Comparison of ENCODE assay signal across 14 cellular contexts in genomic region chr3:134883697-134884385, GRCh38.
DNase-seq lines count a peak whose midpoint lies in the region; ATAC-seq and TF ChIP-seq lines count a peak whose summit lies in the region.
"Had no signal": no experiment of that assay in that cellular context is flagged by ENCODE, and none has a peak within 500 bp of the region (broad histone marks: within the 10 kb centered on the region; RNA-seq: fewer than 3 reads in every experiment).

No MANE protein-coding gene starts in this region.

- DNase-seq in Daoy (ENCODE audit: low read depth) (peak; percentile 62), RWPE2 (ENCODE audit: low spot score) (no peak), stromal cell of bone marrow (ENCODE audit: low read depth) (peak; percentile 43), NCI-H2227 treated with DMSO at 0.1 percent for 48 hours (lab: John Stamatoyannopoulos, UW) (no peak)
- no peak for DNase-seq in activated CD4-positive, alpha-beta T cell treated with anti-CD3 and anti-CD28 coated beads, Interleukin-2, amount 50 U/mL, for 4 hours
- DNase-seq: EL; NCI-H1436 treated with DMSO at 0.1 percent for 48 hours; NCI-H2081 treated with DMSO at 0.1 percent for 48 hours; NCI-H69; NK-92 treated with Interleukin-12 subunit alpha and Interleukin-12 subunit beta, amount 100 ng/mL, for 24 hours had no signal

- ATAC-seq in RWPE2 (ENCODE audit: low read depth) (0 out of 3 replicates have a peak, but pooled peaks have one; percentile 19), gastroesophageal sphincter (peak; percentile 62), GM18520 (IDR thresholded peaks at IDR 0.05; ENCODE audit: unreplicated experiment) (no peak)
- ATAC-seq: HCT116 had no signal

- H3K36me3 ChIP-seq in RWPE2 (ENCODE audit: low read depth) (no peaks in the 10 kb centered on the region), gastroesophageal sphincter (no peaks in the 10 kb centered on the region)
- H3K36me3 ChIP-seq: BLaER1 treated with 17β-estradiol and CSF1 and Interleukin-3, amounts not matched to agents 10 nM and 100 nM had no signal

- no peaks in the 10 kb centered on the region for H3K9me3 ChIP-seq in RWPE2 (ENCODE audit: severe bottlenecking)
- H3K9me3 ChIP-seq in gastroesophageal sphincter = no peaks in the 10 kb centered on the region
- H3K9me3 ChIP-seq: BLaER1 treated with 17β-estradiol and CSF1 and Interleukin-3, amounts not matched to agents 10 nM and 100 nM had no signal

- H3K4me1 ChIP-seq in RWPE2 (ENCODE audit: insufficient read depth, poor library complexity, severe bottlenecking) (no peaks in the 10 kb centered on the region), gastroesophageal sphincter (no peaks in the 10 kb centered on the region)

- TF ChIP-seq CTCF in RWPE2 (IDR thresholded peaks at IDR 0.05; ENCODE audit: poor library complexity, severe bottlenecking) = no peak
- TF ChIP-seq CTCF in gastroesophageal sphincter (IDR thresholded peaks at IDR 0.05) = no peak

- no peak overlapping the region for H3K27ac ChIP-seq in RWPE2 (ENCODE audit: poor library complexity, severe bottlenecking)
- H3K27ac ChIP-seq in gastroesophageal sphincter = no peak overlapping the region
- H3K27ac ChIP-seq: BLaER1 treated with 17β-estradiol and CSF1 and Interleukin-3, amounts not matched to agents 10 nM and 100 nM had no signal

- no peaks in the 10 kb centered on the region for H3K27me3 ChIP-seq in RWPE2 (ENCODE audit: insufficient read depth, poor library complexity, severe bottlenecking)
- H3K27me3 ChIP-seq in gastroesophageal sphincter = no peaks in the 10 kb centered on the region
- H3K27me3 ChIP-seq: BLaER1 treated with 17β-estradiol and CSF1 and Interleukin-3, amounts not matched to agents 10 nM and 100 nM had no signal

- H3K4me3 ChIP-seq in RWPE2 (ENCODE audit: severe bottlenecking) (no peak overlapping the region), gastroesophageal sphincter (no peak overlapping the region)
- H3K4me3 ChIP-seq: BLaER1 treated with 17β-estradiol and CSF1 and Interleukin-3, amounts not matched to agents 10 nM and 100 nM had no signal

- TF ChIP-seq EP300 in gastroesophageal sphincter (IDR thresholded peaks at IDR 0.05) = no peak

- 43 to 68% methylated on average over 1 to 3 of the region's 5 CpGs for WGBS in gastroesophageal sphincter (ENCODE audit: low coverage in 1 of 2), 2 donors

- no peak for TF ChIP-seq POLR2A in gastroesophageal sphincter (IDR thresholded peaks at IDR 0.05)

Comparison
In these comparisons a context has a peak if more than half of its experiments do, and no peak if none do; other contexts are left out.
1. DNase-seq: peak in Daoy (single experiment) and stromal cell of bone marrow (single experiment); none in RWPE2 (single experiment), activated CD4-positive, alpha-beta T cell treated with anti-CD3 and anti-CD28 coated beads, Interleukin-2, amount 50 U/mL, for 4 hours (0 of 2) and NCI-H2227 treated with DMSO at 0.1 percent for 48 hours (single experiment).